Comparison of ENCODE assay signal across 1 cellular context in the genomic region with DNA sequence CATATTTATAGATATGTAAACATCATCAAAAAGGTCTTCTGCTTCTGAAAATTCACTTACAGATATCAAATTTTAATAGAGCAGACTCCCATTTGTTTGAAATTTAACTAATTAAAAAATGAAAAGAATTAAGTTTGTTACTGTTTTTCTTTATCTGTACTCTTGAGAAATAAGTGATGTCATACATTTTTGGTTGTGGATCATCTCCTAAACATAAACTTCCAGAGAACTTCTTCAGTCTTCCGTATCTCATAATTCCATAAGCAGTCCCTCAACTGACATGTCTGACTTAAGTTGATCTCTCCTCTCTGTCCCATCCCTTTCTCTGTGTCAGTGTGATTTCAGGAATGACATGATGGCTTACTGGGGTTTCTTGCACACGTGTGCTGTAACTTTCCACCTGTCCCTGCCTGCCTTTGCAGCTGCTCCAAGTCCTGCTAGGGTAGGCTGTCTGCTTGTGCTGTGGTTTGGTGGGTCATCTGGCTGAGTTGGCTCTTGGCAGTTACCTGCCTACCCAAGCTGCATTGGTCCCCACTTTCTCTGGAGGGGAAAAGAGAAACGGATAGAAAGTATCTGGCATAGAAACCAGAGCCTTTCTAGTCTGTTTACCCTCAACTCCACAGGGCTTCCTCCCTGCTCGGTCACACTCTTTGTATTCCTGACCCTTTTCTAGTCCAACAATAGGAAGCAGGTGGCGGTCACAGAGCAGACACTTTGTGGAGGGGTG.
TF ChIP-seq lines count a peak whose summit lies in the region.

No MANE protein-coding gene starts in this region.

TF ChIP-seq in IMR-90, 13 proteins besides CTCF, POLR2A, EP300 and RAD21:
- TF ChIP-seq SMC3 (IDR thresholded peaks at IDR 0.05; ENCODE audit: low read depth, low read length) (no peak), CEBPB (IDR thresholded peaks at IDR 0.05; ENCODE audit: low read depth, low read length) (peak; percentile 31; the same call in 1 of the 2 replicates)
